In genomic region chr14:93949511-93950075, GRCh38 we compare ENCODE assay signal across 26 cellular contexts. TPM values are rescaled to one million over a fixed set of nuclear protein-coding genes. Genes with fewer than 3 reads are reported as not detected.
DNase-seq lines count a peak whose midpoint lies in the region; ATAC-seq and TF ChIP-seq lines count a peak whose summit lies in the region.
"Had no signal": no experiment of that assay in that cellular context is flagged by ENCODE, and none has a peak within 500 bp of the region (broad histone marks: within the 10 kb centered on the region; RNA-seq: fewer than 3 reads in every experiment).

No MANE protein-coding gene starts in this region.

- H3K79me1 ChIP-seq in neuronal stem cell (ENCODE audit: low read depth, low read length), result no peaks in the 10 kb centered on the region

- H3K27me3 ChIP-seq in cardiac muscle cell (no peaks in the 10 kb centered on the region), neuronal stem cell (ENCODE audit: control insufficient read depth in 3 of 3, insufficient read depth in 3 of 3, low read depth in 1 of 3, low read length in 3 of 3) (peaks cover 0 to 39% (median 0%) of the 10 kb centered on the region in 3 experiments), stomach smooth muscle (ENCODE audit: control insufficient read depth in 1 of 2, insufficient read depth in 2 of 2, low read length in 2 of 2) (no peaks in the 10 kb centered on the region)

- no peak overlapping the region for H2AFZ ChIP-seq in neuronal stem cell (ENCODE audit: low read length)
- H2AFZ ChIP-seq: PC-9 had no signal

- H2BK12ac ChIP-seq in neuronal stem cell (ENCODE audit: low read length), result peak overlapping the region; percentile 14

- TF ChIP-seq CTCF in cardiac muscle cell (IDR thresholded peaks at IDR 0.05; ENCODE audit: low read depth, low read length), result no peak

- DNase-seq in cardiac muscle cell (ENCODE audit: low read depth in 1 of 2, low spot score in 1 of 2) (no peak), Right ventricle myocardium inferior (ENCODE audit: missing footprints) (no peak), astrocyte of the hippocampus (ENCODE audit: low read depth, low spot score) (peak; percentile 38), neuronal stem cell (ENCODE audit: low spot score) (no peak), T-helper 1 cell (no peak)
- DNase-seq: 8988T; C1 segment of cervical spinal cord; Calu3; CD8-positive, alpha-beta T cell; DMS153; KG1; NCI-H1092; NCI-H1436; NCI-H187 treated with DMSO at 0.1 percent for 48 hours; NCI-H2107; NCI-H446 treated with DMSO at 0.1 percent for 48 hours; NCI-H526 treated with DMSO at 0.1 percent for 48 hours; PC-9; SIG-M5; SK-N-SH had no signal

- peak overlapping the region; percentile 78 for H2AK5ac ChIP-seq in neuronal stem cell (ENCODE audit: low read depth, low read length)

- peak overlapping the region; percentile 21 for H3K9ac ChIP-seq in neuronal stem cell (ENCODE audit: low read depth, low read length, poor library complexity)
- H3K9ac ChIP-seq in stomach smooth muscle (ENCODE audit: low read length in 2 of 2), result no peak overlapping the region
- H3K9ac ChIP-seq: SK-N-SH had no signal

- H3K18ac ChIP-seq in neuronal stem cell (ENCODE audit: low read length), result peak overlapping the region; percentile 67

- intact Hi-C loops in Right ventricle myocardium inferior (cut with DNase I), result no loop called here

- no peak overlapping the region for H2BK120ac ChIP-seq in neuronal stem cell (ENCODE audit: low read depth, low read length)

- H3K4me1 ChIP-seq in cardiac muscle cell (ENCODE audit: low read depth) (peaks cover 25% of the 10 kb centered on the region), neuronal stem cell (ENCODE audit: control insufficient read depth in 2 of 2, insufficient read depth in 1 of 2, low read depth in 1 of 2, low read length in 2 of 2) (peaks cover 0 to 6% of the 10 kb centered on the region in 2 donors), stomach smooth muscle (ENCODE audit: control insufficient read depth, insufficient read depth, low read length) (peaks cover 50% of the 10 kb centered on the region)

- no peak overlapping the region for H3K4me2 ChIP-seq in neuronal stem cell (ENCODE audit: insufficient read depth, low read length, poor library complexity, severe bottlenecking)
- H3K4me2 ChIP-seq: PC-9, SK-N-SH had no signal

- peak overlapping the region; percentile 50 for H3K27ac ChIP-seq in cardiac muscle cell
- H3K27ac ChIP-seq in neuronal stem cell (replicated peaks; ENCODE audit: low read length), result no peak overlapping the region
- H3K27ac ChIP-seq in stomach smooth muscle (ENCODE audit: low read length), result peak overlapping the region; percentile 24
- H3K27ac ChIP-seq: HL-60, PC-9, RWPE1 had no signal

- H3K9me3 ChIP-seq in cardiac muscle cell (ENCODE audit: low read depth), result no peaks in the 10 kb centered on the region
- no peaks in the 10 kb centered on the region for H3K9me3 ChIP-seq in neuronal stem cell (replicated peaks in 1 of 2; ENCODE audit: control insufficient read depth in 2 of 2, insufficient read depth in 1 of 2, low read depth in 1 of 2, low read length in 2 of 2)
- H3K9me3 ChIP-seq in stomach smooth muscle (ENCODE audit: control insufficient read depth in 2 of 2, low read length in 2 of 2), result no peaks in the 10 kb centered on the region
- H3K9me3 ChIP-seq: SK-N-SH had no signal

- no peak overlapping the region for H4K8ac ChIP-seq in neuronal stem cell (ENCODE audit: low read depth, low read length)

- no peak overlapping the region for H3K23ac ChIP-seq in neuronal stem cell (ENCODE audit: low read depth, low read length, poor library complexity)

- H3K4me3 ChIP-seq in cardiac muscle cell (no peak overlapping the region), neuronal stem cell (ENCODE audit: low read length in 2 of 2) (no peak overlapping the region), stomach smooth muscle (ENCODE audit: low read length in 2 of 2) (no peak overlapping the region)
- H3K4me3 ChIP-seq: PC-9 had no signal

- H3K36me3 ChIP-seq in cardiac muscle cell, result peaks cover 57% of the 10 kb centered on the region
- no peaks in the 10 kb centered on the region for H3K36me3 ChIP-seq in neuronal stem cell (replicated peaks in 1 of 2; ENCODE audit: control insufficient read depth in 2 of 2, insufficient read depth in 2 of 2, low read length in 2 of 2)
- peaks cover 56 to 69% of the 10 kb centered on the region in 2 donors for H3K36me3 ChIP-seq in stomach smooth muscle (ENCODE audit: control insufficient read depth in 2 of 2, insufficient read depth in 2 of 2, low read length in 2 of 2)

- peak overlapping the region; percentile 87 for H4K91ac ChIP-seq in neuronal stem cell (ENCODE audit: low read depth, low read length, poor library complexity)

- no peak overlapping the region for H2BK5ac ChIP-seq in neuronal stem cell (ENCODE audit: low read length)

- H2BK15ac ChIP-seq in neuronal stem cell (ENCODE audit: low read length), result no peak overlapping the region

- ATAC-seq in Right ventricle myocardium inferior (no peak), HG02678 (IDR thresholded peaks at IDR 0.05; ENCODE audit: unreplicated experiment) (no peak), HG03354 (IDR thresholded peaks at IDR 0.05; ENCODE audit: poor library complexity, severe bottlenecking, unreplicated experiment) (no peak)
- ATAC-seq: CD8-positive, alpha-beta T cell had no signal

- H3K14ac ChIP-seq in neuronal stem cell (ENCODE audit: low read length), result peak overlapping the region; percentile 12

- no CpG with 5 or more reads among the region's 13 CpGs for WGBS in neuronal stem cell (ENCODE audit: extremely low coverage in 2 of 2, insufficient read length in 2 of 2, insufficient replicate concordance in 1 of 2), 2 donors

- no peak overlapping the region for H3K4ac ChIP-seq in neuronal stem cell (ENCODE audit: low read length)

RNA-seq across cellular contexts. Expression of gene FAM181A, which starts 22.4 kb away (rescaled TPM):
- total RNA-seq in cardiac muscle cell, result not detected in 2 replicates
- 0.16 TPM in 1 of 2 replicates, not detected in the other for polyA plus RNA-seq in cardiac muscle cell
- not detected for total RNA-seq in Right ventricle myocardium inferior
- polyA plus RNA-seq in neuronal stem cell (2013, experiment 1 of 2), result 2.3 TPM
- 2.4 TPM for polyA plus RNA-seq in neuronal stem cell (2013, experiment 2 of 2)
- total RNA-seq: Calu3; CD8-positive, alpha-beta T cell; HT-29; PC-9 had no signal
- polyA plus RNA-seq: SK-N-SH had no signal

RNA-seq across cellular contexts. Expression of gene ASB2, which starts 26.8 kb away (rescaled TPM):
- total RNA-seq in cardiac muscle cell (208 and 240 TPM in 2 replicates), Right ventricle myocardium inferior (294 TPM)
- 165 and 191 TPM in 2 replicates for polyA plus RNA-seq in cardiac muscle cell
- polyA plus RNA-seq in neuronal stem cell (2013, experiment 1 of 2), result 0.43 TPM
- polyA plus RNA-seq in neuronal stem cell (2013, experiment 2 of 2), result 0.50 TPM
- total RNA-seq: PC-9 had no signal

RNA-seq across cellular contexts. Expression of gene CCDC197, which starts 47.5 kb away (rescaled TPM):
- not detected in 2 replicates for total RNA-seq in cardiac muscle cell
- 0.21 TPM in 1 of 2 replicates, not detected in the other for polyA plus RNA-seq in cardiac muscle cell
- 0.84 TPM for total RNA-seq in Right ventricle myocardium inferior
- not detected for polyA plus RNA-seq in neuronal stem cell (2013, experiment 1 of 2)
- polyA plus RNA-seq in neuronal stem cell (2013, experiment 2 of 2), result not detected
- total RNA-seq: Calu3; CD8-positive, alpha-beta T cell; HT-29; PC-9 had no signal
- polyA plus RNA-seq: SK-N-SH had no signal
